In genomic region chr3:101781166-101781565, GRCh38 we compare ENCODE assay signal across 1 cellular context.
TF ChIP-seq lines count a peak whose summit lies in the region.

No MANE protein-coding gene starts in this region.

TF ChIP-seq in GM12878, 131 proteins besides CTCF, POLR2A, EP300 and RAD21 (continued from another document):
- TF ChIP-seq SIX5 (IDR thresholded peaks at IDR 0.05; ENCODE audit: low read depth, low read length, severe bottlenecking) (no peak), NKRF (conservative IDR thresholded peaks at IDR 0.05) (no peak), YY1 (IDR thresholded peaks at IDR 0.05; ENCODE audit: low read depth, low read length) (no peak), BHLHE40 (IDR thresholded peaks at IDR 0.05; ENCODE audit: borderline replicate concordance in 1 of 2, low read depth in 2 of 2, low read length in 1 of 2) (no peak), NR2C1 (IDR thresholded peaks at IDR 0.05) (no peak), SRF (IDR thresholded peaks at IDR 0.05; ENCODE audit: low read depth in 2 of 2, low read length in 2 of 2) (no peak), MYC (IDR thresholded peaks at IDR 0.05; ENCODE audit: insufficient read depth, insufficient read length, insufficient replicate concordance, low read length, severe bottlenecking) (no peak), HSF1 (IDR thresholded peaks at IDR 0.05; ENCODE audit: low read depth, low read length) (no peak), BCL3 (IDR thresholded peaks at IDR 0.05; ENCODE audit: borderline replicate concordance, insufficient read depth, low read depth, low read length, poor library complexity, severe bottlenecking) (no peak), ESRRA (IDR thresholded peaks at IDR 0.05; ENCODE audit: low read length) (no peak), PBX3 (IDR thresholded peaks at IDR 0.05; ENCODE audit: insufficient replicate concordance, low read depth, low read length) (no peak), PML (IDR thresholded peaks at IDR 0.05; ENCODE audit: low read length) (no peak), GABPA (IDR thresholded peaks at IDR 0.05; ENCODE audit: low read depth) (no peak)
